In the genomic region with DNA sequence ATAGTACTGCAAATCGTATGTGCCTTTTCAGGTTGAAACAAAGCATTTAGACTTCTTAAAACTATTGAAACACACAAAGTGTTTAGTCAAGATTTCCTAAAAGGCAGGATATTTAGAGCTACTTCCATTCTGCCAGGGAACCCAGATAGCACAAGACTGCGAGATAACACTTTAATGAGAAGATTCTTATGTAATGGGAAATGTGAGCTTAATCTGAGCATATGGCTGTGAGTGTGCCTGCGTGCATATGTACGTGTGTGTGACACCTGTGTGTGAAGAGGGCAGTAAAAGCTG, we compare ENCODE assay signal across 23 cellular contexts. TPM values are rescaled to one million over a fixed set of nuclear protein-coding genes. Genes with fewer than 3 reads are reported as not detected.
"Had no signal": no experiment of that assay in that cellular context is flagged by ENCODE, and none has a peak within 500 bp of the region (broad histone marks: within the 10 kb centered on the region; RNA-seq: fewer than 3 reads in every experiment).

No MANE protein-coding gene starts in this region.

- H3K27ac ChIP-seq: left ventricle myocardium inferior, ovary, right atrium auricular region, right lobe of liver, tibial nerve, vagina had no signal

- H3K9me3 ChIP-seq: left ventricle myocardium inferior, mucosa of descending colon, ovary, right atrium auricular region, right lobe of liver, tibial nerve, vagina had no signal

- DNase-seq: hypothalamus; immature natural killer cell; islet precursor cell; left ventricle myocardium inferior; mesendoderm; mucosa of descending colon; naive thymus-derived CD4-positive, alpha-beta T cell; ovary; right lobe of liver; stimulated activated CD4-positive, alpha-beta T cell treated with anti-CD3 and anti-CD28 coated beads, Interleukin-1b, Interleukin-23, amount 100 ng/mL, for 48 hours; stimulated activated CD4-positive, alpha-beta T cell treated with anti-CD3 and anti-CD28 coated beads, Interleukin-2, amount 100 ng/mL, for 48 hours; stimulated activated CD4-positive, alpha-beta T cell treated with anti-CD3 and anti-CD28 coated beads, Interleukin-4, amount 100 ng/mL, for 4 hours; stimulated activated CD8-positive, alpha-beta memory T cell treated with anti-CD3 and anti-CD28 coated beads, Interleukin-4, amount 100 ng/mL, for 48 hours; stimulated activated naive CD4-positive, alpha-beta T cell treated with Interleukin-2 at 50 U/mL for 16 hours; stimulated activated naive CD8-positive, alpha-beta T cell treated with anti-CD3 and anti-CD28 coated beads, Interleukin-15, amount 100 ng/mL, for 72 hours; substantia nigra had no signal

- H3K4me1 ChIP-seq: tibial nerve, vagina had no signal

- H3K27me3 ChIP-seq: ovary, right atrium auricular region, right lobe of liver, tibial nerve, vagina had no signal

- H3K4me3 ChIP-seq: left ventricle myocardium inferior, lung, mucosa of descending colon, ovary, right atrium auricular region, right lobe of liver, smooth muscle cell, tibial nerve, vagina had no signal

- ATAC-seq: mucosa of descending colon; naive thymus-derived CD4-positive, alpha-beta T cell; natural killer cell treated with Interleukin-12 subunit alpha and Interleukin-12 subunit beta and Interleukin-15 and Interleukin-18, amount 100 ng/mL, for 72 hours; right lobe of liver; stimulated activated memory B cell treated with anti-CD40 and anti-IgM and Interleukin-4, amounts not matched to agents 10 μg/mL and 1 μg/mL and 100 μg/mL, for 72 hours; stimulated activated naive CD8-positive, alpha-beta T cell treated with anti-CD3 and anti-CD28 coated beads, Interleukin-15, amount 100 ng/mL, for 72 hours had no signal

- H3K36me3 ChIP-seq: left ventricle myocardium inferior, ovary, right atrium auricular region, right lobe of liver, tibial nerve, vagina had no signal

RNA-seq across cellular contexts. Expression of gene JCAD, which starts 14.3 kb away (rescaled TPM):
- polyA plus RNA-seq: naive thymus-derived CD4-positive, alpha-beta T cell had no signal
